ENCODE assay signal across 2 cellular contexts in genomic region chr1:212629450-212630158, GRCh38.
TF ChIP-seq lines count a peak whose summit lies in the region.

No MANE protein-coding gene starts in this region.

TF ChIP-seq in GM12878, 131 proteins besides CTCF, POLR2A, EP300 and RAD21 (continued from another document):
- TF ChIP-seq HDGF (IDR thresholded peaks at IDR 0.05), result no peak

TF ChIP-seq in neural cell, 6 proteins besides CTCF, POLR2A, EP300 and RAD21 (continued from another document):
- TF ChIP-seq, protein P1, sequence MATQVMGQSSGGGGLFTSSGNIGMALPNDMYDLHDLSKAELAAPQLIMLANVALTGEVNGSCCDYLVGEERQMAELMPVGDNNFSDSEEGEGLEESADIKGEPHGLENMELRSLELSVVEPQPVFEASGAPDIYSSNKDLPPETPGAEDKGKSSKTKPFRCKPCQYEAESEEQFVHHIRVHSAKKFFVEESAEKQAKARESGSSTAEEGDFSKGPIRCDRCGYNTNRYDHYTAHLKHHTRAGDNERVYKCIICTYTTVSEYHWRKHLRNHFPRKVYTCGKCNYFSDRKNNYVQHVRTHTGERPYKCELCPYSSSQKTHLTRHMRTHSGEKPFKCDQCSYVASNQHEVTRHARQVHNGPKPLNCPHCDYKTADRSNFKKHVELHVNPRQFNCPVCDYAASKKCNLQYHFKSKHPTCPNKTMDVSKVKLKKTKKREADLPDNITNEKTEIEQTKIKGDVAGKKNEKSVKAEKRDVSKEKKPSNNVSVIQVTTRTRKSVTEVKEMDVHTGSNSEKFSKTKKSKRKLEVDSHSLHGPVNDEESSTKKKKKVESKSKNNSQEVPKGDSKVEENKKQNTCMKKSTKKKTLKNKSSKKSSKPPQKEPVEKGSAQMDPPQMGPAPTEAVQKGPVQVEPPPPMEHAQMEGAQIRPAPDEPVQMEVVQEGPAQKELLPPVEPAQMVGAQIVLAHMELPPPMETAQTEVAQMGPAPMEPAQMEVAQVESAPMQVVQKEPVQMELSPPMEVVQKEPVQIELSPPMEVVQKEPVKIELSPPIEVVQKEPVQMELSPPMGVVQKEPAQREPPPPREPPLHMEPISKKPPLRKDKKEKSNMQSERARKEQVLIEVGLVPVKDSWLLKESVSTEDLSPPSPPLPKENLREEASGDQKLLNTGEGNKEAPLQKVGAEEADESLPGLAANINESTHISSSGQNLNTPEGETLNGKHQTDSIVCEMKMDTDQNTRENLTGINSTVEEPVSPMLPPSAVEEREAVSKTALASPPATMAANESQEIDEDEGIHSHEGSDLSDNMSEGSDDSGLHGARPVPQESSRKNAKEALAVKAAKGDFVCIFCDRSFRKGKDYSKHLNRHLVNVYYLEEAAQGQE (IDR thresholded peaks at IDR 0.05; ENCODE audit: borderline replicate concordance), result no peak
- TF ChIP-seq SMC3 (conservative IDR thresholded peaks at IDR 0.05; ENCODE audit: poor library complexity), result no peak
- TF ChIP-seq POLR2AphosphoS5 (IDR thresholded peaks at IDR 0.05), result no peak
TF ChIP-seq in neural cell: peak in this region for 0.
